ENCODE assay signal across 7 cellular contexts in the genomic region with DNA sequence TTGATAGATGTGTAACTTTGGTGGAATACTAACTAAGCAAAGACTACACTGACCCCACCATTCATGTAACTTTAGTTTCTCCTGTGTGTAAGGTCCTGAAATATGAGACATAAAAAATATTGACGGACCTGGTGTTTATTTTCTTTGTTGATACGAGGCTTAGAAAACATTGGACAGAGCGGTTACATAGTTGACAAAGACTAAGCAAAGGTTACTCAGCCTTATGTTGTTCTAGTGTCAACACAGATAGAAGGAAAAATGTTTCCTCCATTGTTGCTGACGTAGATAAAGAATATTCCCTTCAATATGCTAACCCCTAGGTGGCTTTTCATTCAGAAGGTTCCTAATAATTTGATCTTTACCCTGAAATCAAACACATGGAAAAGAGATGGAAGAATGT. TPM values are rescaled to one million over a fixed set of nuclear protein-coding genes. Genes with fewer than 3 reads are reported as not detected.
"Had no signal": no experiment of that assay in that cellular context is flagged by ENCODE, and none has a peak within 500 bp of the region (broad histone marks: within the 10 kb centered on the region; RNA-seq: fewer than 3 reads in every experiment).

No MANE protein-coding gene starts in this region.

RNA-seq across cellular contexts. Expression of a gene that starts 9.6 kb away (rescaled TPM):
- total RNA-seq: GM23248, H4, H7, HFFc6, HT1080, IMR-90, K562 had no signal
- polyA plus RNA-seq: GM23248, IMR-90, K562 had no signal

RNA-seq across cellular contexts. Expression of a gene that starts 18.1 kb away (rescaled TPM):
- total RNA-seq: GM23248, H4, H7, HFFc6, HT1080, IMR-90, K562 had no signal
- polyA plus RNA-seq: GM23248, IMR-90, K562 had no signal

RNA-seq across cellular contexts. Expression of a gene that starts 33.3 kb away (rescaled TPM):
- total RNA-seq: GM23248, H4, H7, HFFc6, HT1080, IMR-90, K562 had no signal
- polyA plus RNA-seq: GM23248, IMR-90, K562 had no signal

RNA-seq across cellular contexts. Expression of a gene that starts 52.2 kb away (rescaled TPM):
- total RNA-seq: GM23248, H4, H7, HFFc6, HT1080, IMR-90, K562 had no signal
- polyA plus RNA-seq: GM23248, IMR-90, K562 had no signal

RNA-seq across cellular contexts. Expression of a gene that starts 52.8 kb away (rescaled TPM):
- total RNA-seq: GM23248, H4, H7, HFFc6, HT1080, IMR-90, K562 had no signal
- polyA plus RNA-seq: GM23248, IMR-90, K562 had no signal
